Comparison of ENCODE assay signal across 17 cellular contexts in genomic region chr20:54025166-54025835, GRCh38. TPM values are rescaled to one million over a fixed set of nuclear protein-coding genes. Genes with fewer than 3 reads are reported as not detected.
DNase-seq lines count a peak whose midpoint lies in the region; ATAC-seq, FAIRE-seq and TF ChIP-seq lines count a peak whose summit lies in the region.
"Had no signal": no experiment of that assay in that cellular context is flagged by ENCODE, and none has a peak within 500 bp of the region (broad histone marks: within the 10 kb centered on the region; RNA-seq: fewer than 3 reads in every experiment).

No MANE protein-coding gene starts in this region.

- in situ Hi-C loops in astrocyte of the spinal cord (cut with HindIII; ENCODE audit: low sequenced_read_pairs) = no loop called here

- TF ChIP-seq CTCF in astrocyte of the spinal cord (IDR thresholded peaks at IDR 0.05; ENCODE audit: low read depth, low read length) (no peak), heart left ventricle (IDR thresholded peaks at IDR 0.05) (no peak)

- TF ChIP-seq POLR2A in H54 (IDR thresholded peaks at IDR 0.05; ENCODE audit: low read depth, low read length) = no peak
- TF ChIP-seq POLR2A in heart left ventricle (IDR thresholded peaks at IDR 0.05) = no peak

- peaks cover 0 to 8% (median 0%) of the 10 kb centered on the region in 9 donors for H3K27me3 ChIP-seq in heart left ventricle
- H3K27me3 ChIP-seq: brain microvascular endothelial cell had no signal

- H3K36me3 ChIP-seq in heart left ventricle = no peaks in the 10 kb centered on the region
- H3K36me3 ChIP-seq: brain microvascular endothelial cell, left ventricle myocardium inferior, tibial artery had no signal

- ATAC-seq in HG03342 (IDR thresholded peaks at IDR 0.05; ENCODE audit: unreplicated experiment) (no peak), heart left ventricle (no peak)

- no peak overlapping the region for H3K4me3 ChIP-seq in astrocyte of the spinal cord (ENCODE audit: low read depth, low read length)
- H3K4me3 ChIP-seq in heart left ventricle = no peak overlapping the region
- H3K4me3 ChIP-seq: left ventricle myocardium inferior, tibial artery had no signal

- WGBS in heart left ventricle, 4 donors = 69 to 75% (median 70%) methylated on average over 3 of the region's 3 CpGs

- FAIRE-seq in H54 (lab: Jason Lieb, UNC) (no peak), urothelium cell line (lab: Jason Lieb, UNC) (peak; percentile 37)

- intact Hi-C loops in heart left ventricle (cut with DNase I) = no loop called here

- DNase-seq in H54 (ENCODE audit: insufficient read length, low spot score) (peak; percentile 17), astrocyte of the spinal cord (ENCODE audit: low read depth, low spot score) (peak; percentile 69), kidney glomerular epithelial cell (lab: John Stamatoyannopoulos, UW) (peak; percentile 91), urothelium cell line (ENCODE audit: low spot score) (peak; percentile 76), RPMI8226 (no peak), DMS53 (lab: John Stamatoyannopoulos, UW) (no peak), heart left ventricle (no peak)
- DNase-seq: activated gamma-delta T cell; brain microvascular endothelial cell; effector memory CD4-positive, alpha-beta T cell; KBM-7; left ventricle myocardium inferior; naive B cell; NCI-H345; SK-N-SH; tibial artery had no signal

- no peaks in the 10 kb centered on the region for H3K4me1 ChIP-seq in heart left ventricle
- H3K4me1 ChIP-seq: left ventricle myocardium inferior, tibial artery had no signal

- no peak overlapping the region for H3K27ac ChIP-seq in heart left ventricle
- H3K27ac ChIP-seq: brain microvascular endothelial cell, left ventricle myocardium inferior, tibial artery had no signal

- no peaks in the 10 kb centered on the region for H3K9me3 ChIP-seq in heart left ventricle
- H3K9me3 ChIP-seq: left ventricle myocardium inferior, SK-N-SH, tibial artery had no signal

RNA-seq across cellular contexts. Expression of gene BCAS1, which starts 45.1 kb away (rescaled TPM):
- not detected for total RNA-seq in heart left ventricle
- not detected for polyA plus RNA-seq in heart left ventricle
- total RNA-seq: left ventricle myocardium inferior had no signal
- polyA plus RNA-seq: SK-N-SH had no signal

Comparison
In these comparisons a context has a peak if more than half of its experiments do, and no peak if none do; other contexts are left out.
1. DNase-seq: peak in H54 (single experiment), astrocyte of the spinal cord (single experiment), kidney glomerular epithelial cell (single experiment) and urothelium cell line (single experiment); none in RPMI8226 (single experiment), DMS53 (single experiment) and heart left ventricle (0 of 5).